In genomic region chr4:182530451-182530850, GRCh38 we compare ENCODE assay signal across 2 cellular contexts.
TF ChIP-seq lines count a peak whose summit lies in the region.

No MANE protein-coding gene starts in this region.

TF ChIP-seq in GM23338, 12 proteins besides CTCF, POLR2A, EP300 and RAD21 (continued from another document):
- TF ChIP-seq EZH2phosphoT487 (IDR thresholded peaks at IDR 0.05; ENCODE audit: unreplicated experiment) (no peak), NANOG (IDR thresholded peaks at IDR 0.05; ENCODE audit: borderline replicate concordance) (no peak), REST (IDR thresholded peaks at IDR 0.05; ENCODE audit: unreplicated experiment) (no peak), JUNB (IDR thresholded peaks at IDR 0.05; ENCODE audit: unreplicated experiment) (no peak), POLR2AphosphoS5 (IDR thresholded peaks at IDR 0.05; ENCODE audit: low read depth) (no peak), ZNF462 (CRISPR knock-in tag; IDR thresholded peaks at IDR 0.05) (no peak), EZH2 (IDR thresholded peaks at IDR 0.05; ENCODE audit: low read depth, unreplicated experiment) (no peak), STAT1 (IDR thresholded peaks at IDR 0.05; ENCODE audit: unreplicated experiment) (no peak)
- TF ChIP-seq, protein P1, sequence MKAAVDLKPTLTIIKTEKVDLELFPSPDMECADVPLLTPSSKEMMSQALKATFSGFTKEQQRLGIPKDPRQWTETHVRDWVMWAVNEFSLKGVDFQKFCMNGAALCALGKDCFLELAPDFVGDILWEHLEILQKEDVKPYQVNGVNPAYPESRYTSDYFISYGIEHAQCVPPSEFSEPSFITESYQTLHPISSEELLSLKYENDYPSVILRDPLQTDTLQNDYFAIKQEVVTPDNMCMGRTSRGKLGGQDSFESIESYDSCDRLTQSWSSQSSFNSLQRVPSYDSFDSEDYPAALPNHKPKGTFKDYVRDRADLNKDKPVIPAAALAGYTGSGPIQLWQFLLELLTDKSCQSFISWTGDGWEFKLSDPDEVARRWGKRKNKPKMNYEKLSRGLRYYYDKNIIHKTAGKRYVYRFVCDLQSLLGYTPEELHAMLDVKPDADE (IDR thresholded peaks at IDR 0.05), result no peak
TF ChIP-seq in GM23338: peak in this region for 0.

TF ChIP-seq in H1, 55 proteins besides CTCF, POLR2A, EP300 and RAD21 (continued from another document):
- no peak for TF ChIP-seq USF2 (IDR thresholded peaks at IDR 0.05; ENCODE audit: low read length)
- no peak for TF ChIP-seq CBX5 (IDR thresholded peaks at IDR 0.05; ENCODE audit: low read depth, low read length)
- TF ChIP-seq, protein P2, sequence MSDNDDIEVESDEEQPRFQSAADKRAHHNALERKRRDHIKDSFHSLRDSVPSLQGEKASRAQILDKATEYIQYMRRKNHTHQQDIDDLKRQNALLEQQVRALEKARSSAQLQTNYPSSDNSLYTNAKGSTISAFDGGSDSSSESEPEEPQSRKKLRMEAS (IDR thresholded peaks at IDR 0.05), result no peak
- TF ChIP-seq EGR1 (IDR thresholded peaks at IDR 0.05; ENCODE audit: borderline replicate concordance, low read depth, low read length), result no peak
- TF ChIP-seq, protein P3, sequence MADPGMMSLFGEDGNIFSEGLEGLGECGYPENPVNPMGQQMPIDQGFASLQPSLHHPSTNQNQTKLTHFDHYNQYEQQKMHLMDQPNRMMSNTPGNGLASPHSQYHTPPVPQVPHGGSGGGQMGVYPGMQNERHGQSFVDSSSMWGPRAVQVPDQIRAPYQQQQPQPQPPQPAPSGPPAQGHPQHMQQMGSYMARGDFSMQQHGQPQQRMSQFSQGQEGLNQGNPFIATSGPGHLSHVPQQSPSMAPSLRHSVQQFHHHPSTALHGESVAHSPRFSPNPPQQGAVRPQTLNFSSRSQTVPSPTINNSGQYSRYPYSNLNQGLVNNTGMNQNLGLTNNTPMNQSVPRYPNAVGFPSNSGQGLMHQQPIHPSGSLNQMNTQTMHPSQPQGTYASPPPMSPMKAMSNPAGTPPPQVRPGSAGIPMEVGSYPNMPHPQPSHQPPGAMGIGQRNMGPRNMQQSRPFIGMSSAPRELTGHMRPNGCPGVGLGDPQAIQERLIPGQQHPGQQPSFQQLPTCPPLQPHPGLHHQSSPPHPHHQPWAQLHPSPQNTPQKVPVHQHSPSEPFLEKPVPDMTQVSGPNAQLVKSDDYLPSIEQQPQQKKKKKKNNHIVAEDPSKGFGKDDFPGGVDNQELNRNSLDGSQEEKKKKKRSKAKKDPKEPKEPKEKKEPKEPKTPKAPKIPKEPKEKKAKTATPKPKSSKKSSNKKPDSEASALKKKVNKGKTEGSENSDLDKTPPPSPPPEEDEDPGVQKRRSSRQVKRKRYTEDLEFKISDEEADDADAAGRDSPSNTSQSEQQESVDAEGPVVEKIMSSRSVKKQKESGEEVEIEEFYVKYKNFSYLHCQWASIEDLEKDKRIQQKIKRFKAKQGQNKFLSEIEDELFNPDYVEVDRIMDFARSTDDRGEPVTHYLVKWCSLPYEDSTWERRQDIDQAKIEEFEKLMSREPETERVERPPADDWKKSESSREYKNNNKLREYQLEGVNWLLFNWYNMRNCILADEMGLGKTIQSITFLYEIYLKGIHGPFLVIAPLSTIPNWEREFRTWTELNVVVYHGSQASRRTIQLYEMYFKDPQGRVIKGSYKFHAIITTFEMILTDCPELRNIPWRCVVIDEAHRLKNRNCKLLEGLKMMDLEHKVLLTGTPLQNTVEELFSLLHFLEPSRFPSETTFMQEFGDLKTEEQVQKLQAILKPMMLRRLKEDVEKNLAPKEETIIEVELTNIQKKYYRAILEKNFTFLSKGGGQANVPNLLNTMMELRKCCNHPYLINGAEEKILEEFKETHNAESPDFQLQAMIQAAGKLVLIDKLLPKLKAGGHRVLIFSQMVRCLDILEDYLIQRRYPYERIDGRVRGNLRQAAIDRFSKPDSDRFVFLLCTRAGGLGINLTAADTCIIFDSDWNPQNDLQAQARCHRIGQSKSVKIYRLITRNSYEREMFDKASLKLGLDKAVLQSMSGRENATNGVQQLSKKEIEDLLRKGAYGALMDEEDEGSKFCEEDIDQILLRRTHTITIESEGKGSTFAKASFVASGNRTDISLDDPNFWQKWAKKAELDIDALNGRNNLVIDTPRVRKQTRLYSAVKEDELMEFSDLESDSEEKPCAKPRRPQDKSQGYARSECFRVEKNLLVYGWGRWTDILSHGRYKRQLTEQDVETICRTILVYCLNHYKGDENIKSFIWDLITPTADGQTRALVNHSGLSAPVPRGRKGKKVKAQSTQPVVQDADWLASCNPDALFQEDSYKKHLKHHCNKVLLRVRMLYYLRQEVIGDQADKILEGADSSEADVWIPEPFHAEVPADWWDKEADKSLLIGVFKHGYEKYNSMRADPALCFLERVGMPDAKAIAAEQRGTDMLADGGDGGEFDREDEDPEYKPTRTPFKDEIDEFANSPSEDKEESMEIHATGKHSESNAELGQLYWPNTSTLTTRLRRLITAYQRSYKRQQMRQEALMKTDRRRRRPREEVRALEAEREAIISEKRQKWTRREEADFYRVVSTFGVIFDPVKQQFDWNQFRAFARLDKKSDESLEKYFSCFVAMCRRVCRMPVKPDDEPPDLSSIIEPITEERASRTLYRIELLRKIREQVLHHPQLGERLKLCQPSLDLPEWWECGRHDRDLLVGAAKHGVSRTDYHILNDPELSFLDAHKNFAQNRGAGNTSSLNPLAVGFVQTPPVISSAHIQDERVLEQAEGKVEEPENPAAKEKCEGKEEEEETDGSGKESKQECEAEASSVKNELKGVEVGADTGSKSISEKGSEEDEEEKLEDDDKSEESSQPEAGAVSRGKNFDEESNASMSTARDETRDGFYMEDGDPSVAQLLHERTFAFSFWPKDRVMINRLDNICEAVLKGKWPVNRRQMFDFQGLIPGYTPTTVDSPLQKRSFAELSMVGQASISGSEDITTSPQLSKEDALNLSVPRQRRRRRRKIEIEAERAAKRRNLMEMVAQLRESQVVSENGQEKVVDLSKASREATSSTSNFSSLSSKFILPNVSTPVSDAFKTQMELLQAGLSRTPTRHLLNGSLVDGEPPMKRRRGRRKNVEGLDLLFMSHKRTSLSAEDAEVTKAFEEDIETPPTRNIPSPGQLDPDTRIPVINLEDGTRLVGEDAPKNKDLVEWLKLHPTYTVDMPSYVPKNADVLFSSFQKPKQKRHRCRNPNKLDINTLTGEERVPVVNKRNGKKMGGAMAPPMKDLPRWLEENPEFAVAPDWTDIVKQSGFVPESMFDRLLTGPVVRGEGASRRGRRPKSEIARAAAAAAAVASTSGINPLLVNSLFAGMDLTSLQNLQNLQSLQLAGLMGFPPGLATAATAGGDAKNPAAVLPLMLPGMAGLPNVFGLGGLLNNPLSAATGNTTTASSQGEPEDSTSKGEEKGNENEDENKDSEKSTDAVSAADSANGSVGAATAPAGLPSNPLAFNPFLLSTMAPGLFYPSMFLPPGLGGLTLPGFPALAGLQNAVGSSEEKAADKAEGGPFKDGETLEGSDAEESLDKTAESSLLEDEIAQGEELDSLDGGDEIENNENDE (IDR thresholded peaks at IDR 0.05; ENCODE audit: insufficient replicate concordance, low read length), result no peak
- no peak for TF ChIP-seq RBBP5 (IDR thresholded peaks at IDR 0.05; ENCODE audit: borderline replicate concordance, low read depth, low read length)
- TF ChIP-seq CTBP2 (IDR thresholded peaks at IDR 0.05; ENCODE audit: borderline replicate concordance, insufficient read depth, insufficient read length, low read length), result no peak
- TF ChIP-seq RFX5 (IDR thresholded peaks at IDR 0.05; ENCODE audit: borderline replicate concordance, low read depth, low read length), result no peak
